11 cellular contexts compared by ENCODE assay signal in genomic region chr12:88578274-88578673, GRCh38. TPM values are rescaled to one million over a fixed set of nuclear protein-coding genes. Genes with fewer than 3 reads are reported as not detected.
DNase-seq lines count a peak whose midpoint lies in the region; ATAC-seq and TF ChIP-seq lines count a peak whose summit lies in the region.
"Had no signal": no experiment of that assay in that cellular context is flagged by ENCODE, and none has a peak within 500 bp of the region (broad histone marks: within the 10 kb centered on the region; RNA-seq: fewer than 3 reads in every experiment).

No MANE protein-coding gene starts in this region.

- ATAC-seq in heart right ventricle (no peak), Right ventricle myocardium inferior (no peak), mucosa of descending colon (no peak)
- no peak for ATAC-seq in activated CD4-positive, CD25-positive, alpha-beta regulatory T cell treated with anti-CD3 and anti-CD28 coated beads, Interleukin-2, amount 50 U/mL, for 24 hours

- H3K27ac Mint-ChIP-seq in activated CD4-positive, alpha-beta memory T cell treated with anti-CD3 and anti-CD28 coated beads, Interleukin-2, amount 10 ng/mL, durations not matched to agents 7 days and 5 days, result no peak overlapping the region
- no peak overlapping the region for H3K27ac Mint-ChIP-seq in immature natural killer cell
- H3K27ac Mint-ChIP-seq: stimulated activated naive CD8-positive, alpha-beta T cell treated with anti-CD3 and anti-CD28 coated beads, Interleukin-15, Interleukin-2, amounts not matched to agents 100 ng/mL and 50 ng/mL, for 24 hours had no signal

- TF ChIP-seq CTCF in heart right ventricle (IDR thresholded peaks at IDR 0.05) (no peak), mucosa of descending colon (IDR thresholded peaks at IDR 0.05) (no peak), uterus (IDR thresholded peaks at IDR 0.05) (no peak)

- H3K4me3 Mint-ChIP-seq in activated CD4-positive, alpha-beta memory T cell treated with anti-CD3 and anti-CD28 coated beads, Interleukin-2, amount 10 ng/mL, durations not matched to agents 7 days and 5 days, result no peak overlapping the region
- no peak overlapping the region for H3K4me3 Mint-ChIP-seq in immature natural killer cell
- H3K4me3 Mint-ChIP-seq: stimulated activated naive CD8-positive, alpha-beta T cell treated with anti-CD3 and anti-CD28 coated beads, Interleukin-15, Interleukin-2, amounts not matched to agents 100 ng/mL and 50 ng/mL, for 24 hours had no signal

- H3K4me1 ChIP-seq in heart right ventricle (peaks cover 0 to 47% (median 34%) of the 10 kb centered on the region in 9 donors), duodenal mucosa (ENCODE audit: control insufficient read depth in 1 of 2, insufficient read depth in 2 of 2, low read length in 2 of 2) (peaks cover 7 to 18% of the 10 kb centered on the region in 2 donors), mucosa of descending colon (ENCODE audit: low read depth) (peaks cover 29% of the 10 kb centered on the region), uterus (peaks cover 0 to 4% of the 10 kb centered on the region in 2 donors)
- H3K4me1 ChIP-seq: BLaER1 had no signal

- H3K27me3 ChIP-seq in heart right ventricle (peaks cover 0 to 42% (median 0%) of the 10 kb centered on the region in 7 donors), duodenal mucosa (ENCODE audit: control insufficient read depth in 1 of 2, insufficient read depth in 2 of 2, low read length in 2 of 2) (no peaks in the 10 kb centered on the region), uterus (no peaks in the 10 kb centered on the region)
- H3K27me3 ChIP-seq: BLaER1 had no signal

- H3K27me3 Mint-ChIP-seq in activated CD4-positive, alpha-beta memory T cell treated with anti-CD3 and anti-CD28 coated beads, Interleukin-2, amount 10 ng/mL, durations not matched to agents 7 days and 5 days, result peaks cover 49% of the 10 kb centered on the region
- peaks cover 5 to 10% (median 8%) of the 10 kb centered on the region in 3 donors for H3K27me3 Mint-ChIP-seq in immature natural killer cell (ENCODE audit: low read depth in 3 of 3)

- peak overlapping the region in 9 of 10 donors; percentile 17 to 91 (median 83) for H3K27ac ChIP-seq in heart right ventricle
- no peak overlapping the region for H3K27ac ChIP-seq in duodenal mucosa (ENCODE audit: low read depth, low read length)
- H3K27ac ChIP-seq in uterus, result peak overlapping the region; percentile 82 to 87
- H3K27ac ChIP-seq: BLaER1 had no signal

- H3K4me1 Mint-ChIP-seq in activated CD4-positive, alpha-beta memory T cell treated with anti-CD3 and anti-CD28 coated beads, Interleukin-2, amount 10 ng/mL, durations not matched to agents 7 days and 5 days, result peaks cover 12% of the 10 kb centered on the region
- H3K4me1 Mint-ChIP-seq in immature natural killer cell, result peaks cover 0 to 3% of the 10 kb centered on the region in 2 donors

- H3K9ac ChIP-seq in duodenal mucosa (ENCODE audit: low read depth in 1 of 2, low read length in 2 of 2), result peak overlapping the region; percentile 73 to 75
- H3K9ac ChIP-seq: BLaER1 had no signal

- H3K36me3 ChIP-seq in heart right ventricle (no peaks in the 10 kb centered on the region), duodenal mucosa (ENCODE audit: control insufficient read depth in 1 of 2, insufficient read depth in 2 of 2, low read length in 2 of 2) (no peaks in the 10 kb centered on the region), mucosa of descending colon (ENCODE audit: low read depth) (no peaks in the 10 kb centered on the region), uterus (no peaks in the 10 kb centered on the region)
- H3K36me3 ChIP-seq: BLaER1 had no signal

- intact Hi-C loops in heart right ventricle (cut with DNase I), result loop anchor here in 4 of 10 donors (2.0 to 10.0 kb wide), 8 partner anchors 53 to 417 kb away; no protein-coding TSS in a partner anchor
- intact Hi-C loops in Right ventricle myocardium inferior (cut with DNase I), result loop anchor here (5.0 kb wide), 2 partner anchors 319 to 414 kb away; no protein-coding TSS in a partner anchor
- intact Hi-C loops in mucosa of descending colon (cut with DNase I, micrococcal nuclease), result no loop called here
- intact Hi-C loops in uterus (cut with DNase I; ENCODE audit: low total_unique reads), result no loop called here

- H3K4me3 ChIP-seq in heart right ventricle (peak overlapping the region in 9 of 10 donors; percentile 67 to 86 (median 74)), duodenal mucosa (ENCODE audit: low read depth in 1 of 2, low read length in 2 of 2) (peak overlapping the region; percentile 85 to 98), mucosa of descending colon (peak overlapping the region; percentile 67), uterus (peak overlapping the region; percentile 51 to 63)
- H3K4me3 ChIP-seq: BLaER1 had no signal

- H3K36me3 Mint-ChIP-seq in activated CD4-positive, alpha-beta memory T cell treated with anti-CD3 and anti-CD28 coated beads, Interleukin-2, amount 10 ng/mL, durations not matched to agents 7 days and 5 days (ENCODE audit: low read depth), result no peaks in the 10 kb centered on the region
- no peaks in the 10 kb centered on the region for H3K36me3 Mint-ChIP-seq in immature natural killer cell

- CTCF ChIA-PET in activated CD4-positive, alpha-beta memory T cell treated with anti-CD3 and anti-CD28 coated beads, Interleukin-2, amount 10 ng/mL, durations not matched to agents 7 days and 5 days (lab: Charles Lee), result no interaction called here

- no peaks in the 10 kb centered on the region for H3K9me3 ChIP-seq in heart right ventricle
- H3K9me3 ChIP-seq in duodenal mucosa (ENCODE audit: control insufficient read depth in 1 of 2, low read length in 2 of 2), result no peaks in the 10 kb centered on the region
- H3K9me3 ChIP-seq in mucosa of descending colon, result no peaks in the 10 kb centered on the region
- H3K9me3 ChIP-seq in uterus, result no peaks in the 10 kb centered on the region

- WGBS in heart right ventricle, 2 donors, result 39 to 57% methylated on average over 5 of the region's 5 CpGs

- DNase-seq in heart right ventricle, result no peak
- no peak for DNase-seq in Right ventricle myocardium inferior (ENCODE audit: missing footprints)
- no peak for DNase-seq in mucosa of descending colon
- no peak for DNase-seq in uterus
- no peak for DNase-seq in activated CD4-positive, alpha-beta memory T cell treated with anti-CD3 and anti-CD28 coated beads, Interleukin-2, amount 10 ng/mL, durations not matched to agents 7 days and 5 days
- no peak for DNase-seq in immature natural killer cell

- POLR2A ChIA-PET in activated CD4-positive, alpha-beta memory T cell treated with anti-CD3 and anti-CD28 coated beads, Interleukin-2, amount 10 ng/mL, durations not matched to agents 7 days and 5 days (lab: Charles Lee), result no interaction called here

- TF ChIP-seq POLR2A in uterus (IDR thresholded peaks at IDR 0.05), result no peak

- no peaks in the 10 kb centered on the region for H3K9me3 Mint-ChIP-seq in activated CD4-positive, alpha-beta memory T cell treated with anti-CD3 and anti-CD28 coated beads, Interleukin-2, amount 10 ng/mL, durations not matched to agents 7 days and 5 days
- peaks cover 0 to 4% (median 0%) of the 10 kb centered on the region in 6 donors for H3K9me3 Mint-ChIP-seq in immature natural killer cell
- H3K9me3 Mint-ChIP-seq: stimulated activated naive CD8-positive, alpha-beta T cell treated with anti-CD3 and anti-CD28 coated beads, Interleukin-15, Interleukin-2, amounts not matched to agents 100 ng/mL and 50 ng/mL, for 24 hours had no signal

RNA-seq across cellular contexts. Expression of gene KITLG, which starts 2.0 kb away (rescaled TPM):
- total RNA-seq in heart right ventricle, result 10 to 100 TPM in 4 of 10 donors, 1 to 10 TPM in 6; 4.2 to 20.5 (median 9.3) TPM
- 1 to 10 TPM; 3.6 to 6.0 TPM for polyA plus RNA-seq in heart right ventricle
- total RNA-seq in Right ventricle myocardium inferior, result 11.1 TPM
- 10 to 100 TPM; 28.5 to 96.2 (median 37.4) TPM for total RNA-seq in mucosa of descending colon
- total RNA-seq in uterus, result 10 to 100 TPM; 19.0 to 51.2 (median 35.8) TPM
- total RNA-seq in activated CD4-positive, alpha-beta memory T cell treated with anti-CD3 and anti-CD28 coated beads, Interleukin-2, amount 10 ng/mL, durations not matched to agents 7 days and 5 days, result not detected
- polyA plus RNA-seq in immature natural killer cell, result not detected
- total RNA-seq: OCI-LY7 had no signal

Comparison
In these comparisons a context has a peak if more than half of its experiments do, and no peak if none do; other contexts are left out.
1. RNA of gene KITLG, which starts 2.0 kb away (total RNA-seq): 19.0 to 51.2 TPM in uterus, 28.5 to 96.2 TPM in mucosa of descending colon, 11.1 TPM in Right ventricle myocardium inferior (single experiment) and 4.2 to 20.5 TPM in heart right ventricle; not detected in activated CD4-positive, alpha-beta memory T cell treated with anti-CD3 and anti-CD28 coated beads, Interleukin-2, amount 10 ng/mL, durations not matched to agents 7 days and 5 days; every median in the first group is over 4 times any median in the second.
2. Peak in every context shown above with its lines, with median percentiles within 50 percentile points of each other: H3K4me3 ChIP-seq.